Comparison of ENCODE assay signal across 8 cellular contexts in the genomic region with DNA sequence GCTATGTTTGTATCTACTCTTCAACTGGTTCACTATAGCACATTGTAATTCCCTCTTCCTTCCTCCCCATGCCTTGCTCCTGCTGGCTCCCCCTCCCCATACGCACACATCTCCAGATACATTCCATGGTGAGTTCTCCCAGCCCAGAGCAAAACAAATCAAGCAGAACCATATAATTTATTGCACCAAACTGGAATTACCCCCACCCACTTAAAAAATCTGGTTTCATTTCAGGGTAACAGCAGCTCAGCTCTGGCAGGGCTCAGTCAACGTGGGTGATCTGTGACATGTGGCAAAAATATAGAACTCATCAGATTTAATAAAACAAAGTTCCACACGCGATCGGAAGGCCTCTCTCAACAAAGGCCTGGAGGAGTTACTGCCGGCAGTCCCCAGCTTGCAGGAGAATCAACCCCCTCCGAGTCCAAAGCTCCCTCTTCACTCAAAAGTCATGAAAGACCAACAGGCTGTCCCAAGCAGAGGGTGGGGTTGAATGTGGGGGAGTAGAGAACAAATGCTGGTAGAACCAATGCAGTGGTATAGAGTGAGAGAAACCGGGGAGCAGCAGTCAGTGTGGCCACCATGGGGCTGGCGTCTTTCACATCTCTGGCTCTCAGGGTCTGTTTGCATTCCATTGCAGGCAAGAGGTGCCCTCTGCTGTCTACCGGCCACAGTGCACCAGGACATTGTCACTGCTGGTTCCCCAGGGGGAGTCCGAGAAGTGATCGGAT.
DNase-seq lines count a peak whose midpoint lies in the region; ATAC-seq and TF ChIP-seq lines count a peak whose summit lies in the region.

No MANE protein-coding gene starts in this region.

- ATAC-seq in HG03175 (IDR thresholded peaks at IDR 0.05; ENCODE audit: unreplicated experiment) (peak; percentile 70), psoas muscle (peak in 2 of 4 donors; percentile 42 to 62)

- H3K4me3 ChIP-seq in AG04450 (ENCODE audit: low read depth, low read length), result no peak overlapping the region
- H3K4me3 ChIP-seq in SJSA1, result peak overlapping the region; percentile 2
- H3K4me3 ChIP-seq in psoas muscle, result no peak overlapping the region
- no peak overlapping the region for H3K4me3 ChIP-seq in coronary artery

- TF ChIP-seq CTCF in AG04450 (IDR thresholded peaks at IDR 0.05; ENCODE audit: low read depth, low read length), result peak; percentile 35
- peak; percentile 42 for TF ChIP-seq CTCF in GM13977 (IDR thresholded peaks at IDR 0.05; ENCODE audit: extremely low read depth, insufficient read depth, missing control alignments)
- peak; percentile 9 for TF ChIP-seq CTCF in psoas muscle (IDR thresholded peaks at IDR 0.05)
- TF ChIP-seq CTCF in coronary artery (IDR thresholded peaks at IDR 0.05), result no peak

- no peaks in the 10 kb centered on the region for H3K9me3 ChIP-seq in AG04450 (ENCODE audit: control insufficient read depth, insufficient read depth, low read length)
- H3K9me3 ChIP-seq in SJSA1 (replicated peaks), result no peaks in the 10 kb centered on the region
- no peaks in the 10 kb centered on the region for H3K9me3 ChIP-seq in psoas muscle

- intact Hi-C loops in psoas muscle (cut with DNase I), result no loop called here

- CTCF ChIA-PET in AG04450 (lab: Charles Lee), result interaction anchor here (0.6 kb wide), 1 partner anchor 704 kb away, joined by 4 read pairs; no protein-coding TSS in a partner anchor

- in situ Hi-C loops in GM13977 (cut with MboI; ENCODE audit: low pct_unique_long_range_greater_than_20kb, low sequenced_read_pairs, unreplicated experiment), result no loop called here

- H3K4me1 ChIP-seq in SJSA1 (replicated peaks) (peaks cover 62% of the 10 kb centered on the region), psoas muscle (no peaks in the 10 kb centered on the region)

- H3K27me3 ChIP-seq in AG04450 (ENCODE audit: control insufficient read depth, insufficient read depth, low read length) (no peaks in the 10 kb centered on the region), SJSA1 (replicated peaks) (no peaks in the 10 kb centered on the region), psoas muscle (ENCODE audit: insufficient read depth in 3 of 3, low read length in 2 of 3) (peaks cover 0 to 2% (median 0%) of the 10 kb centered on the region in 3 donors)

- POLR2A ChIA-PET in AG04450 (lab: Yijun Ruan, JAX), result no interaction called here

- H3K27ac ChIP-seq in AG04450 (ENCODE audit: low read depth, low read length), result no peak overlapping the region
- peak overlapping the region; percentile 88 for H3K27ac ChIP-seq in SJSA1
- no peak overlapping the region for H3K27ac ChIP-seq in psoas muscle
- H3K27ac ChIP-seq in coronary artery, result no peak overlapping the region

- no peak for DNase-seq in AG04450 (ENCODE audit: low read depth, low spot score)
- peak; percentile 12 for DNase-seq in GM13977 (ENCODE audit: low spot score)
- peak; percentile 92 to 99 for DNase-seq in SJSA1 (ENCODE audit: low read depth in 1 of 2, low spot score in 2 of 2)
- peak; percentile 4 for DNase-seq in foreskin melanocyte
- DNase-seq in psoas muscle, result peak; percentile 18 to 56
- DNase-seq in stimulated activated CD4-positive, alpha-beta T cell treated with anti-CD3 and anti-CD28 coated beads, Interleukin-1b, Interleukin-23, amount 100 ng/mL, for 48 hours, result no peak
- no peak for DNase-seq in coronary artery (ENCODE audit: low spot score)

- H3K36me3 ChIP-seq in SJSA1 (no peaks in the 10 kb centered on the region), psoas muscle (ENCODE audit: insufficient read depth in 1 of 2, low read depth in 1 of 2) (no peaks in the 10 kb centered on the region)

- 9 to 12% (median 11%) methylated on average over 12 of the region's 12 CpGs for WGBS in psoas muscle, 3 donors

Comparison
In these comparisons a context has a peak if more than half of its experiments do, and no peak if none do; other contexts are left out.
1. DNase-seq: peak in GM13977 (single experiment), SJSA1 (2 of 2), foreskin melanocyte (single experiment) and psoas muscle (2 of 2); none in AG04450 (single experiment), stimulated activated CD4-positive, alpha-beta T cell treated with anti-CD3 and anti-CD28 coated beads, Interleukin-1b, Interleukin-23, amount 100 ng/mL, for 48 hours (single experiment) and coronary artery (single experiment).